In the genomic region with DNA sequence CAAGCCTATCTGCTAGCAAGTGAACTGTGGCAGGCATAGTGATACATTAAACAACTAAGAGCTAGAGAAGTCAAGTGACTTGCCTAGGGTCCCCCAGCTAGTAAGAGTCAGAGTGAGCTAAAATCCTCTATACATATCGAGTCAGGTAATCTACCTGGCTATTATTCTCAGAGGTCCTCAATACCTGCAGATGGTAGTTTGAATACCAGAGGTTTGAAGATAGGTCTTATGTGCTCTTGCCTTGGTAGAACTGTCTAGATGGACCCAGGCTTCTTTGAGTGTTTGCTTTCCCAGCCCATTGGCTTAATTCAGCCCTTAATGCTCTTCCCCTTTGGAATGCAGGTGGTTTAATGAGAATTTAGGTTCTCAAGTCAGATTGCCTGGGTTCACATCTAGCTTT, we compare ENCODE assay signal across 10 cellular contexts. TPM values are rescaled to one million over a fixed set of nuclear protein-coding genes. Genes with fewer than 3 reads are reported as not detected.
A peak's percentile ranks its signal among the peaks of the same experiment; 100 is the strongest.
DNase-seq lines count a peak whose midpoint lies in the region; ATAC-seq and TF ChIP-seq lines count a peak whose summit lies in the region.
"Had no signal": no experiment of that assay in that cellular context is flagged by ENCODE, and none has a peak within 500 bp of the region (broad histone marks: within the 10 kb centered on the region; RNA-seq: fewer than 3 reads in every experiment).

No MANE protein-coding gene starts in this region.

- H3K9ac ChIP-seq in skeletal muscle satellite cell (ENCODE audit: low read depth, low read length): no peak overlapping the region

- intact Hi-C loops in stomach (cut with DNase I; ENCODE audit: low total_unique reads): no loop called here

- peak overlapping the region; percentile 85 for H3K4me2 ChIP-seq in skeletal muscle satellite cell (ENCODE audit: low read length)

- no peak for TF ChIP-seq POLR2A in stomach (IDR thresholded peaks at IDR 0.05)

- H3K27me3 ChIP-seq in skeletal muscle satellite cell (ENCODE audit: control insufficient read depth, insufficient read depth, low read length): no peaks in the 10 kb centered on the region
- H3K27me3 ChIP-seq in stomach: no peaks in the 10 kb centered on the region

- H3K36me3 ChIP-seq in skeletal muscle satellite cell (ENCODE audit: insufficient read depth, low read length) (peaks cover 17% of the 10 kb centered on the region), stomach (peaks cover 6 to 49% (median 46%) of the 10 kb centered on the region in 4 donors)

- H3K4me3 Mint-ChIP-seq in activated T-cell treated with anti-CD3 and anti-CD28 coated beads, Interleukin-2, amount 50 U/mL, for 4 hours: peak overlapping the region; percentile 88
- peak overlapping the region; percentile 83 to 88 (median 86) for H3K4me3 Mint-ChIP-seq in T-cell

- DNase-seq in activated T-cell treated with anti-CD3 and anti-CD28 coated beads, Interleukin-2, amount 50 U/mL, for 4 hours: no peak
- no peak for DNase-seq in activated T-cell treated with anti-CD3 and anti-CD28 coated beads, Interleukin-2, amount 50 U/mL, for 48 hours
- no peak for DNase-seq in T-cell
- no peak for DNase-seq in fibroblast of pulmonary artery (ENCODE audit: low read depth)
- no peak for DNase-seq in NCI-H2081 (lab: John Stamatoyannopoulos, UW)
- no peak for DNase-seq in NCI-H510A (lab: John Stamatoyannopoulos, UW)
- DNase-seq in stomach: no peak
- DNase-seq: foreskin melanocyte had no signal

- H3K4me1 Mint-ChIP-seq in activated T-cell treated with anti-CD3 and anti-CD28 coated beads, Interleukin-2, amount 50 U/mL, for 4 hours (ENCODE audit: low read depth): peaks cover 15% of the 10 kb centered on the region
- H3K4me1 Mint-ChIP-seq in T-cell: peaks cover 17 to 26% (median 25%) of the 10 kb centered on the region in 3 donors

- H3K4me1 ChIP-seq in skeletal muscle satellite cell (ENCODE audit: control insufficient read depth, insufficient read depth, low read length): peaks cover 12% of the 10 kb centered on the region
- H3K4me1 ChIP-seq in stomach: peaks cover 16 to 35% (median 30%) of the 10 kb centered on the region in 4 donors

- peaks cover 10% of the 10 kb centered on the region for H3K36me3 Mint-ChIP-seq in activated T-cell treated with anti-CD3 and anti-CD28 coated beads, Interleukin-2, amount 50 U/mL, for 4 hours (ENCODE audit: insufficient read depth)
- peaks cover 10% of the 10 kb centered on the region for H3K36me3 Mint-ChIP-seq in T-cell

- H3K27ac ChIP-seq in stomach: no peak overlapping the region

- H3K27ac Mint-ChIP-seq in T-cell: peak overlapping the region in 1 of 2 donors; percentile 58

- no peaks in the 10 kb centered on the region for H3K9me3 Mint-ChIP-seq in activated T-cell treated with anti-CD3 and anti-CD28 coated beads, Interleukin-2, amount 50 U/mL, for 4 hours
- no peaks in the 10 kb centered on the region for H3K9me3 Mint-ChIP-seq in T-cell

- H3K9me3 ChIP-seq in skeletal muscle satellite cell (replicated peaks; ENCODE audit: low read length): no peaks in the 10 kb centered on the region
- no peaks in the 10 kb centered on the region for H3K9me3 ChIP-seq in stomach
- H3K9me3 ChIP-seq: mucosa of descending colon had no signal

- CTCF ChIA-PET in T-cell (lab: Charles Lee): interaction anchor here in 1 of 2 donors (0.6 kb wide), 1 partner anchor 302 kb away, joined by 3 read pairs; no protein-coding TSS in a partner anchor

- POLR2A ChIA-PET in T-cell (lab: Charles Lee): interaction anchor here (0.5 kb wide), 2 partner anchors 80 to 200 kb away, joined by 4 read pairs; no protein-coding TSS in a partner anchor

- peak overlapping the region; percentile 93 for H3K4me3 ChIP-seq in fibroblast of pulmonary artery (replicated peaks; ENCODE audit: low read depth, low read length)
- peak overlapping the region; percentile 90 for H3K4me3 ChIP-seq in skeletal muscle satellite cell (ENCODE audit: low read length)
- peak overlapping the region in 2 of 4 donors; percentile 70 to 74 for H3K4me3 ChIP-seq in stomach

- no peak for TF ChIP-seq CTCF in fibroblast of pulmonary artery (IDR thresholded peaks at IDR 0.05; ENCODE audit: low read length, missing control alignments)
- TF ChIP-seq CTCF in stomach (IDR thresholded peaks at IDR 0.05): no peak

- H3K27me3 Mint-ChIP-seq in activated T-cell treated with anti-CD3 and anti-CD28 coated beads, Interleukin-2, amount 50 U/mL, for 4 hours (ENCODE audit: low read depth): no peaks in the 10 kb centered on the region
- H3K27me3 Mint-ChIP-seq in T-cell: no peaks in the 10 kb centered on the region

- 64 to 91% (median 86%) methylated on average over 1 of the region's 1 CpG for WGBS in stomach, 5 donors

- ATAC-seq in activated T-cell treated with anti-CD3 and anti-CD28 coated beads, Interleukin-2, amount 50 U/mL, for 4 hours: no peak
- no peak for ATAC-seq in T-cell (replicated peaks in 1 of 4)

- TF ChIP-seq EP300 in stomach (IDR thresholded peaks at IDR 0.05): no peak

RNA-seq across cellular contexts. Expression of gene ERGIC3, which starts 1.1 kb away (rescaled TPM):
- total RNA-seq in activated T-cell treated with anti-CD3 and anti-CD28 coated beads, Interleukin-2, amount 50 U/mL, for 4 hours: 100 to 1,000 TPM; 127 to 130 (median 128) TPM
- total RNA-seq in T-cell (100 to 1,000 TPM; 135 to 180 (median 166) TPM), stomach (100 to 1,000 TPM in 4 of 5 donors, 10 to 100 TPM in 1; 32.1 to 302 (median 241) TPM)
- 254 and 292 TPM in 2 replicates for total RNA-seq in skeletal muscle satellite cell (2012; rRNA removed)
- 100 to 1,000 TPM; 194 to 227 (median 213) TPM for polyA plus RNA-seq in stomach

RNA-seq across cellular contexts. Expression of gene C20orf173, which starts 13.5 kb away (rescaled TPM):
- total RNA-seq in activated T-cell treated with anti-CD3 and anti-CD28 coated beads, Interleukin-2, amount 50 U/mL, for 4 hours: not detected
- total RNA-seq in T-cell (not detected), stomach (not detected)
- total RNA-seq in skeletal muscle satellite cell (2012; rRNA removed): not detected in 2 replicates
- not detected for polyA plus RNA-seq in stomach
- total RNA-seq: mucosa of descending colon had no signal
